ENCODE assay signal across 28 cellular contexts in genomic region chr6:98929498-98930060, GRCh38. TPM values are rescaled to one million over a fixed set of nuclear protein-coding genes. Genes with fewer than 3 reads are reported as not detected.
DNase-seq lines count a peak whose midpoint lies in the region; ATAC-seq, FAIRE-seq and TF ChIP-seq lines count a peak whose summit lies in the region.
"Had no signal": no experiment of that assay in that cellular context is flagged by ENCODE, and none has a peak within 500 bp of the region (broad histone marks: within the 10 kb centered on the region; RNA-seq: fewer than 3 reads in every experiment).

No MANE protein-coding gene starts in this region.

- H2AFZ ChIP-seq in GM12878 (ENCODE audit: control insufficient read depth, low read depth, low read length) = no peak overlapping the region
- peak overlapping the region; percentile 62 for H2AFZ ChIP-seq in osteoblast (ENCODE audit: low read length)

- H3K36me3 ChIP-seq in GM12878 (ENCODE audit: control insufficient read depth in 2 of 2, insufficient read depth in 2 of 2, low read length in 1 of 2) = peaks cover 0 to 6% of the 10 kb centered on the region in 2 experiments; a peak in 2 of 4 replicates
- H3K36me3 ChIP-seq in osteoblast (ENCODE audit: insufficient read depth, low read length) = peaks cover 7% of the 10 kb centered on the region
- no peaks in the 10 kb centered on the region for H3K36me3 ChIP-seq in testis (ENCODE audit: low read depth, missing control alignments)

- TF ChIP-seq EP300 in GM12878 (IDR thresholded peaks at IDR 0.05; ENCODE audit: borderline replicate concordance in 1 of 2, control insufficient read depth in 1 of 2, low read depth in 2 of 2, low read length in 2 of 2) = no peak

- H3K79me2 ChIP-seq in GM12878 (ENCODE audit: control insufficient read depth, insufficient read depth, low read length) (no peaks in the 10 kb centered on the region; the same call in none of the 2 replicates), osteoblast (ENCODE audit: insufficient read depth, low read length) (peaks cover 40% of the 10 kb centered on the region)

- peaks cover 0 to 19% of the 10 kb centered on the region in 2 donors for H3K36me3 Mint-ChIP-seq in activated T-cell treated with anti-CD3 and anti-CD28 coated beads, Interleukin-2, amount 50 U/mL, for 72 hours (ENCODE audit: insufficient read depth in 2 of 2)

- BruUV-seq in GM12878 (replicated peaks; lab: Mats Ljungman, UMichigan) = no TSS peak

- in situ Hi-C loops in GM12878 (cut with MboI) = no loop called here

- TF ChIP-seq CTCF in HFF-Myc (IDR thresholded peaks at IDR 0.05; ENCODE audit: low read depth, low read length, missing control alignments) (no peak), GM12878 (IDR thresholded peaks at IDR 0.05 in 2 of 3, conservative IDR thresholded peaks at IDR 0.05 in 1 of 3; ENCODE audit: control insufficient read depth in 2 of 3, extremely low read depth in 1 of 3, insufficient read depth in 1 of 3, low read depth in 3 of 3, low read length in 3 of 3) (no peak), osteoblast (IDR thresholded peaks at IDR 0.05; ENCODE audit: extremely low read depth, low read depth, low read length) (no peak), testis (IDR thresholded peaks at IDR 0.05) (no peak)

- CTCF ChIA-PET in GM12878 (lab: Yijun Ruan, JAX) = interaction anchor here (1.2 kb wide), 1 partner anchor 10 kb away, joined by 3 read pairs; no protein-coding TSS in a partner anchor

- H3K4me1 ChIP-seq in GM12878 (ENCODE audit: control insufficient read depth, insufficient read depth, low read length) (no peaks in the 10 kb centered on the region), osteoblast (ENCODE audit: insufficient read depth, low read length) (peaks cover 7% of the 10 kb centered on the region), testis (no peaks in the 10 kb centered on the region)
- H3K4me1 ChIP-seq: SJCRH30 had no signal

- H3K27ac Mint-ChIP-seq in activated T-cell treated with anti-CD3 and anti-CD28 coated beads, Interleukin-2, amount 50 U/mL, for 72 hours = no peak overlapping the region
- H3K27ac Mint-ChIP-seq: activated CD4-positive, alpha-beta memory T cell treated with anti-CD3 and anti-CD28 coated beads, Interleukin-2, amount 10 ng/mL, durations not matched to agents 7 days and 5 days; CD4-positive, CD25-positive, alpha-beta regulatory T cell; mesothelial cell of epicardium; naive thymus-derived CD4-positive, alpha-beta T cell had no signal

- H3K4me3 ChIP-seq in HFF-Myc (replicated peaks; ENCODE audit: low read depth, low read length) (no peak overlapping the region), GM12878 (no peak overlapping the region), osteoblast (ENCODE audit: insufficient read depth, low read length) (peak overlapping the region; percentile 1), testis (no peak overlapping the region)
- H3K4me3 ChIP-seq: adrenal gland, gastrocnemius medialis, right atrium auricular region, SJCRH30 had no signal

- intact Hi-C loops in GM12878 (cut with micrococcal nuclease; ENCODE audit: unreplicated experiment) = no loop called here
- intact Hi-C loops in testis (cut with DNase I; ENCODE audit: low total_unique reads) = no loop called here
- intact Hi-C loops in posterior vena cava (cut with DNase I) = no loop called here

- H3K27ac ChIP-seq in GM12878 (ENCODE audit: control insufficient read depth, insufficient read depth) (no peak overlapping the region), osteoblast (ENCODE audit: low read depth, low read length) (peak overlapping the region; percentile 50), testis (no peak overlapping the region)
- H3K27ac ChIP-seq: adrenal gland, gastrocnemius medialis, right atrium auricular region, SJCRH30 had no signal

- FAIRE-seq in GM12878 (lab: Jason Lieb, UNC) = no peak
- FAIRE-seq: GM18507 had no signal

- ATAC-seq in GM12878 = peak; percentile 57
- no peak for ATAC-seq in GM19467 (IDR thresholded peaks at IDR 0.05; ENCODE audit: unreplicated experiment)
- ATAC-seq in activated T-cell treated with anti-CD3 and anti-CD28 coated beads, Interleukin-2, amount 50 U/mL, for 72 hours (replicated peaks in 1 of 2) = no peak
- ATAC-seq: gastrocnemius medialis; left ventricle myocardium superior; naive thymus-derived CD4-positive, alpha-beta T cell; Panc1; stimulated activated memory B cell treated with anti-CD40 and anti-IgM and Interleukin-4, amounts not matched to agents 10 μg/mL and 1 μg/mL and 100 μg/mL, for 72 hours had no signal

- no peaks in the 10 kb centered on the region for H3K9me3 Mint-ChIP-seq in activated T-cell treated with anti-CD3 and anti-CD28 coated beads, Interleukin-2, amount 50 U/mL, for 72 hours
- H3K9me3 Mint-ChIP-seq: activated CD4-positive, alpha-beta memory T cell treated with anti-CD3 and anti-CD28 coated beads, Interleukin-2, amount 10 ng/mL, durations not matched to agents 7 days and 5 days; CD4-positive, CD25-positive, alpha-beta regulatory T cell; stimulated activated memory B cell treated with anti-CD40 and anti-IgM and Interleukin-4, amounts not matched to agents 10 μg/mL and 1 μg/mL and 100 μg/mL, for 72 hours had no signal

- SMC1A ChIA-PET in GM12878 (lab: Charles Lee; ENCODE audit: uncharacterized antibody, unreplicated experiment) = no interaction called here

- peaks cover 38% of the 10 kb centered on the region for H3K4me1 Mint-ChIP-seq in activated T-cell treated with anti-CD3 and anti-CD28 coated beads, Interleukin-2, amount 50 U/mL, for 72 hours (ENCODE audit: low read depth)
- H3K4me1 Mint-ChIP-seq: activated CD4-positive, alpha-beta memory T cell treated with anti-CD3 and anti-CD28 coated beads, Interleukin-2, amount 10 ng/mL, durations not matched to agents 7 days and 5 days had no signal

- TF ChIP-seq POLR2A in GM12878 (IDR thresholded peaks at IDR 0.05; ENCODE audit: low read depth, low read length) (no peak), testis (IDR thresholded peaks at IDR 0.05) (no peak)

- WGBS in GM12878 (ENCODE audit: insufficient coverage, insufficient replicate concordance, low lambda C conversion rate, missing lambda C conversion rate) = 77% methylated on average over 2 of the region's 2 CpGs
- 78 to 86% methylated on average over 2 of the region's 2 CpGs for WGBS in testis, 2 donors

- H3K27me3 ChIP-seq in GM12878 (replicated peaks in 1 of 2; ENCODE audit: control insufficient read depth in 2 of 2, insufficient read depth in 2 of 2, low read length in 1 of 2) (no peaks in the 10 kb centered on the region), osteoblast (ENCODE audit: insufficient read depth, low read length) (no peaks in the 10 kb centered on the region), testis (no peaks in the 10 kb centered on the region)
- H3K27me3 ChIP-seq: adrenal gland, gastrocnemius medialis, right atrium auricular region, SJCRH30 had no signal

- H3K4me2 ChIP-seq in GM12878 (ENCODE audit: control insufficient read depth, insufficient read depth) (no peak overlapping the region), osteoblast (ENCODE audit: insufficient read depth, low read length) (peak overlapping the region; percentile 34)

- no peak for TF ChIP-seq RAD21 in GM12878 (IDR thresholded peaks at IDR 0.05; ENCODE audit: insufficient read depth, low read depth, low read length)

- no peaks in the 10 kb centered on the region for H3K9me3 ChIP-seq in GM12878 (replicated peaks; ENCODE audit: control insufficient read depth, insufficient read depth, low read length)
- no peaks in the 10 kb centered on the region for H3K9me3 ChIP-seq in osteoblast (ENCODE audit: low read depth, low read length)
- no peaks in the 10 kb centered on the region for H3K9me3 ChIP-seq in testis
- H3K9me3 ChIP-seq: adrenal gland, gastrocnemius medialis, right atrium auricular region, SJCRH30 had no signal

- H3K27me3 Mint-ChIP-seq in activated T-cell treated with anti-CD3 and anti-CD28 coated beads, Interleukin-2, amount 50 U/mL, for 72 hours (ENCODE audit: low read depth) = no peaks in the 10 kb centered on the region
- H3K27me3 Mint-ChIP-seq: activated CD4-positive, alpha-beta memory T cell treated with anti-CD3 and anti-CD28 coated beads, Interleukin-2, amount 10 ng/mL, durations not matched to agents 7 days and 5 days; CD4-positive, CD25-positive, alpha-beta regulatory T cell; naive thymus-derived CD4-positive, alpha-beta T cell; stimulated activated memory B cell treated with anti-CD40 and anti-IgM and Interleukin-4, amounts not matched to agents 10 μg/mL and 1 μg/mL and 100 μg/mL, for 72 hours had no signal

- DNase-seq in EL = peak; percentile 3
- DNase-seq in HFF-Myc (ENCODE audit: extremely low read depth, low read depth) = peak; percentile 35
- no peak for DNase-seq in GM12878 (ENCODE audit: low read depth, low spot score)
- no peak for DNase-seq in osteoblast (ENCODE audit: insufficient read length, low spot score, missing footprints)
- DNase-seq in testis = no peak
- no peak for DNase-seq in posterior vena cava (ENCODE audit: low spot score)
- no peak for DNase-seq in activated T-cell treated with anti-CD3 and anti-CD28 coated beads, Interleukin-2, amount 50 U/mL, for 72 hours
- DNase-seq: activated CD4-positive, alpha-beta memory T cell treated with anti-CD3 and anti-CD28 coated beads, Interleukin-2, amount 10 ng/mL, durations not matched to agents 7 days and 5 days; activated CD4-positive, CD25-positive, alpha-beta regulatory T cell treated with anti-CD3 and anti-CD28 coated beads, Interleukin-2, amount 50 U/mL, for 72 hours; activated gamma-delta T cell; adrenal gland; CD4-positive, CD25-positive, alpha-beta regulatory T cell; gastrocnemius medialis; hypothalamus; KBM-7; left ventricle myocardium superior; naive thymus-derived CD4-positive, alpha-beta T cell; NCI-H2171; NCI-H524 treated with DMSO at 0.1 percent for 48 hours; NK-92 treated with Interleukin-12 subunit alpha and Interleukin-12 subunit beta, amount 100 ng/mL, for 24 hours; SJCRH30; stimulated activated CD4-positive, alpha-beta T cell treated with anti-CD3 and anti-CD28 coated beads, Interleukin-4, amount 100 ng/mL, for 1 hour had no signal

- H3K9ac ChIP-seq in GM12878 (ENCODE audit: control insufficient read depth, insufficient read depth, low read length) = no peak overlapping the region

- no peak overlapping the region for H3K4me3 Mint-ChIP-seq in activated T-cell treated with anti-CD3 and anti-CD28 coated beads, Interleukin-2, amount 50 U/mL, for 72 hours
- H3K4me3 Mint-ChIP-seq: activated CD4-positive, alpha-beta memory T cell treated with anti-CD3 and anti-CD28 coated beads, Interleukin-2, amount 10 ng/mL, durations not matched to agents 7 days and 5 days; mesothelial cell of epicardium; stimulated activated memory B cell treated with anti-CD40 and anti-IgM and Interleukin-4, amounts not matched to agents 10 μg/mL and 1 μg/mL and 100 μg/mL, for 72 hours had no signal

- no peaks in the 10 kb centered on the region for H4K20me1 ChIP-seq in GM12878 (ENCODE audit: control insufficient read depth, insufficient read depth)
- peaks cover 2% of the 10 kb centered on the region for H4K20me1 ChIP-seq in osteoblast (ENCODE audit: insufficient read depth, low read length)

- POLR2A ChIA-PET in GM12878 (lab: Charles Lee) = no interaction called here

- RAD21 ChIA-PET in GM12878 (lab: Charles Lee; ENCODE audit: unreplicated experiment) = no interaction called here

RNA-seq across cellular contexts. Expression of gene FBXL4, which starts 18.2 kb away (rescaled TPM):
- total RNA-seq in GM12878 (2013; cell fraction: nucleolus; rRNA removed) = 42.3 and 43.3 TPM in 2 replicates
- total RNA-seq in GM12878 (2014; rRNA removed) (6.7 and 8.7 TPM in 2 replicates), GM12878 (2014; rRNA removed; fragmentation: Illumina TruSeq; extraction: Trizol) (7.8 and 8.0 TPM in 2 replicates), GM12878 (2021) (8.2 TPM in 2 replicates), osteoblast (18.8 and 21.8 TPM in 2 replicates), testis (10 to 100 TPM; 14.0 to 17.8 TPM), posterior vena cava (10 to 100 TPM; 13.4 to 14.5 TPM)
- 2.6 TPM for polyA plus RNA-seq in GM12878 (2011; ENCODE audit: low read depth)
- polyA plus RNA-seq in GM12878 (2011; rRNA removed) (16.9 and 22.3 TPM in 2 replicates), GM12878 (2014; fragmentation: Illumina TruSeq; extraction: Trizol) (6.3 and 7.6 TPM in 2 replicates), GM12878 (2014; fragmentation: Nextera tagmentation; extraction: Ambion mirVana) (1 to 10 TPM; 2.9 to 3.0 TPM), GM12878 (2014; rRNA removed) (4.7 and 5.8 TPM in 2 replicates), GM12878 (2016; fragmentation: Nextera tagmentation; extraction: Ambion mirVana) (1 to 10 TPM; 7.6 to 7.8 TPM), testis (ENCODE audit: insufficient read depth, low read depth, low replicate concordance) (7.9 TPM)
- 8.1 and 10.2 TPM in 2 replicates for polyA plus RNA-seq in GM12878 (2011; cell fraction: cytosol; rRNA removed)
- 10.5 and 14.3 TPM in 2 replicates for polyA plus RNA-seq in GM12878 (2011; cell fraction: nucleus; rRNA removed)
- polyA plus RNA-seq in GM12878 (2012) = 2.9 and 4.2 TPM in 2 replicates
- 25.3 and 32.6 TPM in 2 replicates for polyA minus RNA-seq in GM12878 (2011; rRNA and poly(A)+ RNA removed)
- 6.0 and 6.3 TPM in 2 replicates for polyA minus RNA-seq in GM12878 (2011; cell fraction: cytosol; rRNA and poly(A)+ RNA removed)
- polyA minus RNA-seq in GM12878 (2011; cell fraction: nucleus; rRNA and poly(A)+ RNA removed) = 11.2 and 17.6 TPM in 2 replicates
- total RNA-seq in activated T-cell treated with anti-CD3 and anti-CD28 coated beads, Interleukin-2, amount 50 U/mL, for 72 hours = 10 to 100 TPM; 16.5 to 19.0 TPM

Comparison
In these comparisons a context has a peak if more than half of its experiments do, and no peak if none do; other contexts are left out.
1. DNase-seq: peak in EL (single experiment) and HFF-Myc (single experiment); none in GM12878 (single experiment), osteoblast (single experiment), testis (single experiment), posterior vena cava (single experiment) and activated T-cell treated with anti-CD3 and anti-CD28 coated beads, Interleukin-2, amount 50 U/mL, for 72 hours (0 of 2).